Comparison of ENCODE assay signal across 15 cellular contexts in the genomic region with DNA sequence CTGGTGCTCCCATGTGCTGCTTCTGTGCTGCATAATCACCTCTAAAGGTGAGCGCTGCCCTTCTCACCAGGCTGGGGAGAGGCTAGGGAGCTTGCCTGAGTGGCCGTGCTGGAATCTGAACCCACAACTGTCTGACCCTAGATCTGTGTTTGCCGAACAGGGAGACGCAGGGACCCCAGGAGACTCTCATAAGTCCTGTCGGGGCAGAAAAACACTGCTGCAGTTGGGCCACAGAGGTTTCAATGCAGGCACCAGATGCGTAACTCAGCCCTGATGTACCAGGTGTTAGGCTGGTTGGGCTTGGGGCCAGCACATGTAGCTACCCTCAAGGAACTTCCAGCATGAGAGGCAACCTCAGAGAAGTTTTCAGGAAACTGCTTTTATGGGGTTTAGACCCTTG. TPM values are rescaled to one million over a fixed set of nuclear protein-coding genes. Genes with fewer than 3 reads are reported as not detected.
DNase-seq lines count a peak whose midpoint lies in the region; ATAC-seq, FAIRE-seq and TF ChIP-seq lines count a peak whose summit lies in the region.
"Had no signal": no experiment of that assay in that cellular context is flagged by ENCODE, and none has a peak within 500 bp of the region (broad histone marks: within the 10 kb centered on the region; RNA-seq: fewer than 3 reads in every experiment).

No MANE protein-coding gene starts in this region.

- TF ChIP-seq CTCF in astrocyte (IDR thresholded peaks at IDR 0.05; ENCODE audit: insufficient read depth, low read depth, low read length): no peak
- TF ChIP-seq CTCF in CD14-positive monocyte (IDR thresholded peaks at IDR 0.05): no peak

- H3K4me3 Mint-ChIP-seq in activated CD4-positive, alpha-beta T cell treated with anti-CD3 and anti-CD28 coated beads, Interleukin-2, amount 10 ng/mL, durations not matched to agents 24 days and 14 days: no peak overlapping the region
- no peak overlapping the region for H3K4me3 Mint-ChIP-seq in activated CD4-positive, alpha-beta T cell treated with anti-CD3 and anti-CD28 coated beads for 36 hours
- no peak overlapping the region for H3K4me3 Mint-ChIP-seq in astrocyte (ENCODE audit: unreplicated experiment)
- H3K4me3 Mint-ChIP-seq in stimulated activated effector memory CD8-positive, alpha-beta T cell treated with anti-CD3 and anti-CD28 coated beads, Interleukin-12 subunit alpha, Interleukin-12 subunit beta, amount 100 ng/mL, for 72 hours: peak overlapping the region; percentile 64
- H3K4me3 Mint-ChIP-seq in CD14-positive monocyte: no peak overlapping the region

- H3K27me3 Mint-ChIP-seq in activated CD4-positive, alpha-beta T cell treated with anti-CD3 and anti-CD28 coated beads, Interleukin-2, amount 10 ng/mL, durations not matched to agents 24 days and 14 days: no peaks in the 10 kb centered on the region
- H3K27me3 Mint-ChIP-seq in activated CD4-positive, alpha-beta T cell treated with anti-CD3 and anti-CD28 coated beads for 36 hours: no peaks in the 10 kb centered on the region
- H3K27me3 Mint-ChIP-seq in astrocyte (ENCODE audit: low read depth, unreplicated experiment) (peaks cover 15% of the 10 kb centered on the region), CD14-positive monocyte (ENCODE audit: low read depth in 3 of 3) (peaks cover 0 to 10% (median 3%) of the 10 kb centered on the region in 3 donors)
- H3K27me3 Mint-ChIP-seq: activated naive CD8-positive, alpha-beta T cell had no signal

- H3K4me3 ChIP-seq in astrocyte (ENCODE audit: insufficient read depth, low read depth, low read length): no peak overlapping the region
- H3K4me3 ChIP-seq: pancreas, SJSA1 had no signal

- H2AFZ ChIP-seq in astrocyte (ENCODE audit: low read depth, low read length): no peak overlapping the region

- H3K27me3 ChIP-seq in astrocyte (ENCODE audit: insufficient read depth, low read length): peaks cover 16% of the 10 kb centered on the region
- H3K27me3 ChIP-seq: pancreas had no signal

- FAIRE-seq in astrocyte (lab: Jason Lieb, UNC): no peak
- FAIRE-seq: pancreas had no signal

- POLR2A ChIA-PET in activated CD4-positive, alpha-beta T cell treated with anti-CD3 and anti-CD28 coated beads for 36 hours (lab: Charles Lee): no interaction called here

- peaks cover 6% of the 10 kb centered on the region for H4K20me1 ChIP-seq in astrocyte (ENCODE audit: insufficient read depth, low read length)

- H3K9me3 ChIP-seq in astrocyte (ENCODE audit: insufficient read depth, low read depth, low read length): no peaks in the 10 kb centered on the region
- H3K9me3 ChIP-seq: pancreas, SJSA1 had no signal

- H3K9me3 Mint-ChIP-seq in activated CD4-positive, alpha-beta T cell treated with anti-CD3 and anti-CD28 coated beads, Interleukin-2, amount 10 ng/mL, durations not matched to agents 24 days and 14 days: no peaks in the 10 kb centered on the region
- no peaks in the 10 kb centered on the region for H3K9me3 Mint-ChIP-seq in activated CD4-positive, alpha-beta T cell treated with anti-CD3 and anti-CD28 coated beads for 36 hours (ENCODE audit: low read depth)
- no peaks in the 10 kb centered on the region for H3K9me3 Mint-ChIP-seq in astrocyte (ENCODE audit: unreplicated experiment)
- H3K9me3 Mint-ChIP-seq in stimulated activated effector memory CD8-positive, alpha-beta T cell treated with anti-CD3 and anti-CD28 coated beads, Interleukin-12 subunit alpha, Interleukin-12 subunit beta, amount 100 ng/mL, for 72 hours: no peaks in the 10 kb centered on the region
- H3K9me3 Mint-ChIP-seq in CD14-positive monocyte: peaks cover 0 to 2% (median 0%) of the 10 kb centered on the region in 7 donors

- H3K9ac ChIP-seq in astrocyte (ENCODE audit: low read length): no peak overlapping the region

- CTCF ChIA-PET in activated CD4-positive, alpha-beta T cell treated with anti-CD3 and anti-CD28 coated beads for 36 hours (lab: Charles Lee): interaction anchor here (0.7 to 1.4 kb wide), 3 partner anchors 16 to 79 kb away, joined by 3 to 4 read pairs (median 4); no protein-coding TSS in a partner anchor

- DNase-seq in activated CD4-positive, alpha-beta T cell treated with anti-CD3 and anti-CD28 coated beads, Interleukin-2, amount 10 ng/mL, durations not matched to agents 24 days and 14 days: no peak
- no peak for DNase-seq in activated CD4-positive, alpha-beta T cell treated with anti-CD3 and anti-CD28 coated beads for 36 hours
- DNase-seq in astrocyte (ENCODE audit: low read depth) (no peak), CD14-positive monocyte (ENCODE audit: low spot score) (no peak), NCI-H510A treated with DMSO at 0.1 percent for 48 hours (lab: John Stamatoyannopoulos, UW) (no peak)
- no peak for DNase-seq in stimulated activated effector memory CD8-positive, alpha-beta T cell treated with anti-CD3 and anti-CD28 coated beads, Interleukin-12 subunit alpha, Interleukin-12 subunit beta, amount 100 ng/mL, for 72 hours (ENCODE audit: low spot score in 2 of 2)
- DNase-seq in stimulated activated naive CD4-positive, alpha-beta T cell treated with Interleukin-2 at 50 U/mL for 16 hours (lab: John Stamatoyannopoulos, UW): no peak
- DNase-seq: NCI-H2081, pancreas had no signal

- ATAC-seq in activated CD4-positive, alpha-beta T cell treated with anti-CD3 and anti-CD28 coated beads for 36 hours: no peak
- peak; percentile 8 for ATAC-seq in HG02885 (IDR thresholded peaks at IDR 0.05; ENCODE audit: poor library complexity, unreplicated experiment)
- ATAC-seq in stimulated activated effector memory CD8-positive, alpha-beta T cell treated with anti-CD3 and anti-CD28 coated beads, Interleukin-12 subunit alpha, Interleukin-12 subunit beta, amount 100 ng/mL, for 72 hours: peak; percentile 4
- ATAC-seq: pancreas had no signal

- peaks cover 43% of the 10 kb centered on the region for H3K4me1 ChIP-seq in astrocyte (ENCODE audit: insufficient read depth, low read length)
- H3K4me1 ChIP-seq: pancreas had no signal

- H3K4me1 Mint-ChIP-seq in activated CD4-positive, alpha-beta T cell treated with anti-CD3 and anti-CD28 coated beads, Interleukin-2, amount 10 ng/mL, durations not matched to agents 24 days and 14 days: peaks cover 50% of the 10 kb centered on the region
- H3K4me1 Mint-ChIP-seq in activated CD4-positive, alpha-beta T cell treated with anti-CD3 and anti-CD28 coated beads for 36 hours: peaks cover 41% of the 10 kb centered on the region
- H3K4me1 Mint-ChIP-seq in astrocyte (ENCODE audit: low read depth, unreplicated experiment) (peaks cover 49% of the 10 kb centered on the region), CD14-positive monocyte (no peaks in the 10 kb centered on the region)
- H3K4me1 Mint-ChIP-seq in stimulated activated effector memory CD8-positive, alpha-beta T cell treated with anti-CD3 and anti-CD28 coated beads, Interleukin-12 subunit alpha, Interleukin-12 subunit beta, amount 100 ng/mL, for 72 hours: peaks cover 75% of the 10 kb centered on the region

- H3K27ac ChIP-seq in astrocyte (ENCODE audit: low read depth, low read length): no peak overlapping the region
- H3K27ac ChIP-seq: pancreas, SJSA1 had no signal

- H3K27ac Mint-ChIP-seq in activated CD4-positive, alpha-beta T cell treated with anti-CD3 and anti-CD28 coated beads, Interleukin-2, amount 10 ng/mL, durations not matched to agents 24 days and 14 days: peak overlapping the region; percentile 38
- H3K27ac Mint-ChIP-seq in activated CD4-positive, alpha-beta T cell treated with anti-CD3 and anti-CD28 coated beads for 36 hours: no peak overlapping the region
- no peak overlapping the region for H3K27ac Mint-ChIP-seq in astrocyte (ENCODE audit: unreplicated experiment)
- H3K27ac Mint-ChIP-seq in stimulated activated effector memory CD8-positive, alpha-beta T cell treated with anti-CD3 and anti-CD28 coated beads, Interleukin-12 subunit alpha, Interleukin-12 subunit beta, amount 100 ng/mL, for 72 hours: peak overlapping the region; percentile 96
- H3K27ac Mint-ChIP-seq in CD14-positive monocyte: no peak overlapping the region
- H3K27ac Mint-ChIP-seq: activated naive CD8-positive, alpha-beta T cell had no signal

- no peaks in the 10 kb centered on the region for H3K79me2 ChIP-seq in astrocyte (ENCODE audit: insufficient read depth, low read length)

- peak overlapping the region; percentile 32 for H3K4me2 ChIP-seq in astrocyte (ENCODE audit: low read length)

- H3K36me3 Mint-ChIP-seq in activated CD4-positive, alpha-beta T cell treated with anti-CD3 and anti-CD28 coated beads, Interleukin-2, amount 10 ng/mL, durations not matched to agents 24 days and 14 days (ENCODE audit: low read depth): no peaks in the 10 kb centered on the region
- H3K36me3 Mint-ChIP-seq in activated CD4-positive, alpha-beta T cell treated with anti-CD3 and anti-CD28 coated beads for 36 hours (ENCODE audit: low read depth): no peaks in the 10 kb centered on the region
- H3K36me3 Mint-ChIP-seq in astrocyte (ENCODE audit: low read depth, unreplicated experiment): no peaks in the 10 kb centered on the region
- peaks cover 7% of the 10 kb centered on the region for H3K36me3 Mint-ChIP-seq in stimulated activated effector memory CD8-positive, alpha-beta T cell treated with anti-CD3 and anti-CD28 coated beads, Interleukin-12 subunit alpha, Interleukin-12 subunit beta, amount 100 ng/mL, for 72 hours
- H3K36me3 Mint-ChIP-seq in CD14-positive monocyte: no peaks in the 10 kb centered on the region
- H3K36me3 Mint-ChIP-seq: activated naive CD8-positive, alpha-beta T cell had no signal

- no peaks in the 10 kb centered on the region for H3K36me3 ChIP-seq in astrocyte (ENCODE audit: insufficient read depth, low read length)
- H3K36me3 ChIP-seq: pancreas, SJSA1 had no signal

- intact Hi-C loops in activated CD4-positive, alpha-beta T cell treated with anti-CD3 and anti-CD28 coated beads, Interleukin-2, amount 10 ng/mL, durations not matched to agents 24 days and 14 days (cut with micrococcal nuclease): loop anchor here (10.0 kb wide), 1 partner anchor 995 kb away; a partner anchor contains a TSS
- intact Hi-C loops in activated CD4-positive, alpha-beta T cell treated with anti-CD3 and anti-CD28 coated beads for 36 hours (cut with DNase I, micrococcal nuclease): no loop called here
- intact Hi-C loops in CD14-positive monocyte (cut with micrococcal nuclease): no loop called here

RNA-seq across cellular contexts. Expression of a gene that starts 49.5 kb away (rescaled TPM):
- not detected in 2 replicates for total RNA-seq in activated CD4-positive, alpha-beta T cell treated with anti-CD3 and anti-CD28 coated beads, Interleukin-2, amount 10 ng/mL, durations not matched to agents 24 days and 14 days
- under 1 TPM; 0.23 to 0.25 TPM for total RNA-seq in activated CD4-positive, alpha-beta T cell treated with anti-CD3 and anti-CD28 coated beads for 36 hours
- not detected in 2 replicates for total RNA-seq in astrocyte
- not detected for polyA plus RNA-seq in CD14-positive monocyte
- total RNA-seq: cerebellum, pancreas, SJSA1, subcutaneous adipose tissue had no signal
- polyA plus RNA-seq: AG04450, pancreas had no signal

Comparison
In these comparisons a context has a peak if more than half of its experiments do, and no peak if none do; other contexts are left out.
1. H3K27ac Mint-ChIP-seq: peak in activated CD4-positive, alpha-beta T cell treated with anti-CD3 and anti-CD28 coated beads, Interleukin-2, amount 10 ng/mL, durations not matched to agents 24 days and 14 days (single experiment) and stimulated activated effector memory CD8-positive, alpha-beta T cell treated with anti-CD3 and anti-CD28 coated beads, Interleukin-12 subunit alpha, Interleukin-12 subunit beta, amount 100 ng/mL, for 72 hours (single experiment); none in activated CD4-positive, alpha-beta T cell treated with anti-CD3 and anti-CD28 coated beads for 36 hours (single experiment), astrocyte (single experiment) and CD14-positive monocyte (0 of 7).